In genomic region chr1:212935387-212935981, GRCh38 we compare ENCODE assay signal across 2 cellular contexts.
TF ChIP-seq lines count a peak whose summit lies in the region.

No MANE protein-coding gene starts in this region.

TF ChIP-seq in HepG2, 621 proteins besides CTCF, POLR2A, EP300 and RAD21:
- TF ChIP-seq PHB2 (IDR thresholded peaks at IDR 0.05; ENCODE audit: partially characterized antibody) (no peak), NFE2L2 (IDR thresholded peaks at IDR 0.05; ENCODE audit: low read length) (no peak), NCOA1 (CRISPR knock-in tag; IDR thresholded peaks at IDR 0.05) (no peak), IRF2 (CRISPR knock-in tag; IDR thresholded peaks at IDR 0.05) (no peak), CSRNP2 (CRISPR knock-in tag; conservative IDR thresholded peaks at IDR 0.05; ENCODE audit: low read depth) (no peak), CAMTA2 (CRISPR knock-in tag; IDR thresholded peaks at IDR 0.05; ENCODE audit: borderline replicate concordance) (no peak), ZBTB10 (CRISPR knock-in tag; IDR thresholded peaks at IDR 0.05; ENCODE audit: borderline replicate concordance) (no peak), HNF4A (CRISPR knock-in tag; IDR thresholded peaks at IDR 0.05) (peak; percentile 15; the same call in 1 of the 2 replicates), CEBPB (IDR thresholded peaks at IDR 0.05; ENCODE audit: borderline replicate concordance, low read depth, low read length) (no peak), AGO2 (optimal IDR thresholded peaks at IDR 0.05; ENCODE audit: low read depth, low read length) (no peak), ZNF616 (CRISPR knock-in tag; IDR thresholded peaks at IDR 0.05; ENCODE audit: low read depth) (no peak), ZFP1 (CRISPR knock-in tag; IDR thresholded peaks at IDR 0.05) (peak; percentile 97; the same call in 1 of the 2 replicates)
TF ChIP-seq in HepG2: peak in this region for 2.

TF ChIP-seq in H1, 55 proteins besides CTCF, POLR2A, EP300 and RAD21:
- TF ChIP-seq SAP30 (IDR thresholded peaks at IDR 0.05; ENCODE audit: insufficient read depth, insufficient replicate concordance, low read length) (no peak), E2F6 (IDR thresholded peaks at IDR 0.05) (no peak), PHF8 (conservative IDR thresholded peaks at IDR 0.05; ENCODE audit: low read depth, low read length) (no peak), JUND (IDR thresholded peaks at IDR 0.05; ENCODE audit: low read length) (no peak), SUZ12 (IDR thresholded peaks at IDR 0.05; ENCODE audit: low read length) (no peak), EGR1 (IDR thresholded peaks at IDR 0.05; ENCODE audit: borderline replicate concordance, low read depth, low read length) (no peak), SIX5 (IDR thresholded peaks at IDR 0.05; ENCODE audit: low read depth, low read length) (no peak), CTBP2 (IDR thresholded peaks at IDR 0.05; ENCODE audit: borderline replicate concordance, insufficient read depth, insufficient read length, low read length) (no peak), RBBP5 (IDR thresholded peaks at IDR 0.05; ENCODE audit: borderline replicate concordance, low read depth, low read length) (no peak), RXRA (IDR thresholded peaks at IDR 0.05; ENCODE audit: insufficient read depth, low read depth, low read length) (no peak), ATF2 (IDR thresholded peaks at IDR 0.05; ENCODE audit: low read length) (no peak), KDM1A (IDR thresholded peaks at IDR 0.05; ENCODE audit: borderline replicate concordance, low read length) (no peak), TAF7 (optimal IDR thresholded peaks at IDR 0.05; ENCODE audit: borderline replicate concordance, low read depth, low read length) (no peak)
TF ChIP-seq in H1: peak in this region for 0.
